9 cellular contexts compared by ENCODE assay signal in genomic region chr4:85842540-85842939, GRCh38.
DNase-seq lines count a peak whose midpoint lies in the region; TF ChIP-seq lines count a peak whose summit lies in the region.
"Had no signal": no experiment of that assay in that cellular context is flagged by ENCODE, and none has a peak within 500 bp of the region (broad histone marks: within the 10 kb centered on the region; RNA-seq: fewer than 3 reads in every experiment).

No MANE protein-coding gene starts in this region.

- TF ChIP-seq CTCF in tibial artery (IDR thresholded peaks at IDR 0.05): no peak
- TF ChIP-seq CTCF in MCF 10A (IDR thresholded peaks at IDR 0.05; ENCODE audit: unreplicated experiment): no peak

- no peaks in the 10 kb centered on the region for H3K9me3 ChIP-seq in tibial artery
- H3K9me3 ChIP-seq: SJSA1 had no signal

- POLR2A ChIA-PET in MCF 10A (lab: Yijun Ruan, JAX): interaction anchor here (1.8 kb wide), 1 partner anchor 15 kb away, joined by 5 read pairs; no protein-coding TSS in a partner anchor

- H3K9me3 Mint-ChIP-seq in MCF 10A (ENCODE audit: unreplicated experiment): no peaks in the 10 kb centered on the region
- no peaks in the 10 kb centered on the region for H3K9me3 Mint-ChIP-seq in T-helper 2 cell treated with Interferon-gamma antibody and Interleukin-4, amounts not matched to agents 5 μg/mL and 100 μg/mL, for 36 hours

- H3K4me3 ChIP-seq in tibial artery: no peak overlapping the region
- H3K4me3 ChIP-seq: SJSA1 had no signal

- intact Hi-C loops in tibial artery (cut with DNase I; ENCODE audit: low total_unique reads) (no loop called here), MCF 10A (cut with micrococcal nuclease) (no loop called here)

- H3K27me3 ChIP-seq in tibial artery: no peaks in the 10 kb centered on the region
- H3K27me3 ChIP-seq: SJSA1 had no signal

- H3K36me3 ChIP-seq in tibial artery: no peaks in the 10 kb centered on the region
- H3K36me3 ChIP-seq: SJSA1 had no signal

- no peaks in the 10 kb centered on the region for H3K4me1 Mint-ChIP-seq in MCF 10A (ENCODE audit: insufficient read depth, unreplicated experiment)
- H3K4me1 Mint-ChIP-seq in T-helper 2 cell treated with Interferon-gamma antibody and Interleukin-4, amounts not matched to agents 5 μg/mL and 100 μg/mL, for 36 hours (ENCODE audit: low read depth): no peaks in the 10 kb centered on the region

- H3K36me3 Mint-ChIP-seq in MCF 10A (ENCODE audit: insufficient read depth, unreplicated experiment): peaks cover 6% of the 10 kb centered on the region
- H3K36me3 Mint-ChIP-seq in T-helper 2 cell treated with Interferon-gamma antibody and Interleukin-4, amounts not matched to agents 5 μg/mL and 100 μg/mL, for 36 hours (ENCODE audit: low read depth): no peaks in the 10 kb centered on the region

- H3K4me1 ChIP-seq in tibial artery: peaks cover 0 to 44% (median 6%) of the 10 kb centered on the region in 4 donors
- H3K4me1 ChIP-seq: SJSA1 had no signal

- no peak overlapping the region for H3K27ac Mint-ChIP-seq in MCF 10A (ENCODE audit: low read depth, unreplicated experiment)
- no peak overlapping the region for H3K27ac Mint-ChIP-seq in T-helper 2 cell treated with Interferon-gamma antibody and Interleukin-4, amounts not matched to agents 5 μg/mL and 100 μg/mL, for 36 hours

- H3K27ac ChIP-seq in tibial artery: peak overlapping the region; percentile 66 to 68
- H3K27ac ChIP-seq: SJSA1 had no signal

- DNase-seq in NCI-H1105 treated with DMSO at 0.1 percent for 48 hours (lab: John Stamatoyannopoulos, UW) (peak; percentile 20), NCI-H1105 (lab: John Stamatoyannopoulos, UW) (no peak), UCSD-AML1 (lab: John Stamatoyannopoulos, UW; ENCODE audit: unreplicated experiment) (peak; percentile 31), kidney tubule cell (ENCODE audit: low spot score) (peak; percentile 20), tibial artery (peak; percentile 58 to 67), MCF 10A (ENCODE audit: unreplicated experiment) (no peak), DMS79 treated with DMSO at 0.1 percent for 48 hours (lab: John Stamatoyannopoulos, UW) (no peak)
- no peak for DNase-seq in T-helper 2 cell treated with Interferon-gamma antibody and Interleukin-4, amounts not matched to agents 5 μg/mL and 100 μg/mL, for 36 hours (ENCODE audit: low spot score)

- H3K27me3 Mint-ChIP-seq in MCF 10A (ENCODE audit: insufficient read depth, unreplicated experiment): no peaks in the 10 kb centered on the region
- no peaks in the 10 kb centered on the region for H3K27me3 Mint-ChIP-seq in T-helper 2 cell treated with Interferon-gamma antibody and Interleukin-4, amounts not matched to agents 5 μg/mL and 100 μg/mL, for 36 hours (ENCODE audit: low read depth)

- no peak overlapping the region for H3K4me3 Mint-ChIP-seq in MCF 10A (ENCODE audit: unreplicated experiment)
- H3K4me3 Mint-ChIP-seq in T-helper 2 cell treated with Interferon-gamma antibody and Interleukin-4, amounts not matched to agents 5 μg/mL and 100 μg/mL, for 36 hours: no peak overlapping the region

- CTCF ChIA-PET in MCF 10A (lab: Yijun Ruan, JAX): interaction anchor here (1.2 kb wide), 1 partner anchor 45 kb away, joined by 3 read pairs; no protein-coding TSS in a partner anchor

- BruUV-seq in MCF 10A (replicated peaks; lab: Mats Ljungman, UMichigan): no TSS peak

Comparison
In these comparisons a context has a peak if more than half of its experiments do, and no peak if none do; other contexts are left out.
1. DNase-seq: peak in NCI-H1105 treated with DMSO at 0.1 percent for 48 hours (single experiment), UCSD-AML1 (single experiment), kidney tubule cell (single experiment) and tibial artery (2 of 2); none in NCI-H1105 (single experiment), MCF 10A (single experiment), DMS79 treated with DMSO at 0.1 percent for 48 hours (single experiment) and T-helper 2 cell treated with Interferon-gamma antibody and Interleukin-4, amounts not matched to agents 5 μg/mL and 100 μg/mL, for 36 hours (single experiment).